ENCODE assay signal across 2 cellular contexts in the genomic region with DNA sequence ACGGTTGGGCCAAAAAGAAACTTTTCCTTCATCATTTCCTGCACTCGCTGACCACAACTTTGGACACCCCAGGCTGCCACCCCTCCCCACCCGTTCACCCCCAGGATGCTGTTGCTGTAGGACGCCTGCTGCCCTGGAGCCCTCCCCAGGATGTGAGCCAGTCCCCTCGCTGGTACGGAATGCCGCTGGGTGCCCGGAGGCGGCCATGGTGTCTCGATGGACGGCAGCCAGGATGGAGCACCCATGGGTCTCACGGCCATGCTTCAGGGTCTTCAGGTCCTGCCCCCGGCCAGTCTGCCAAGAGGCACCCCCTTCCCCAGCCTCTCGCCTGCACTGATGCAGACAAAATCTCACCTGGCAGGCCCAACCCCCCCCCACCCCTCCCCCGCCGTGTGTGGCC.
TF ChIP-seq lines count a peak whose summit lies in the region.

No MANE protein-coding gene starts in this region.

TF ChIP-seq in HCT116, 20 proteins besides CTCF, POLR2A, EP300 and RAD21:
- TF ChIP-seq FOSL1 (IDR thresholded peaks at IDR 0.05; ENCODE audit: low read depth) (no peak), CBX3 (IDR thresholded peaks at IDR 0.05; ENCODE audit: low read depth) (no peak), ELF1 (IDR thresholded peaks at IDR 0.05; ENCODE audit: borderline replicate concordance, low read depth) (no peak), EZH2phosphoT487 (IDR thresholded peaks at IDR 0.05; ENCODE audit: borderline replicate concordance) (no peak), EGR1 (IDR thresholded peaks at IDR 0.05; ENCODE audit: low read depth) (no peak), EZH2 (IDR thresholded peaks at IDR 0.05) (no peak), MAX (IDR thresholded peaks at IDR 0.05) (no peak), SRF (IDR thresholded peaks at IDR 0.05; ENCODE audit: low read depth) (no peak), SIN3A (IDR thresholded peaks at IDR 0.05; ENCODE audit: low read depth) (no peak), ATF3 (IDR thresholded peaks at IDR 0.05) (no peak), JUND (IDR thresholded peaks at IDR 0.05) (no peak)
- TF ChIP-seq, protein P1, sequence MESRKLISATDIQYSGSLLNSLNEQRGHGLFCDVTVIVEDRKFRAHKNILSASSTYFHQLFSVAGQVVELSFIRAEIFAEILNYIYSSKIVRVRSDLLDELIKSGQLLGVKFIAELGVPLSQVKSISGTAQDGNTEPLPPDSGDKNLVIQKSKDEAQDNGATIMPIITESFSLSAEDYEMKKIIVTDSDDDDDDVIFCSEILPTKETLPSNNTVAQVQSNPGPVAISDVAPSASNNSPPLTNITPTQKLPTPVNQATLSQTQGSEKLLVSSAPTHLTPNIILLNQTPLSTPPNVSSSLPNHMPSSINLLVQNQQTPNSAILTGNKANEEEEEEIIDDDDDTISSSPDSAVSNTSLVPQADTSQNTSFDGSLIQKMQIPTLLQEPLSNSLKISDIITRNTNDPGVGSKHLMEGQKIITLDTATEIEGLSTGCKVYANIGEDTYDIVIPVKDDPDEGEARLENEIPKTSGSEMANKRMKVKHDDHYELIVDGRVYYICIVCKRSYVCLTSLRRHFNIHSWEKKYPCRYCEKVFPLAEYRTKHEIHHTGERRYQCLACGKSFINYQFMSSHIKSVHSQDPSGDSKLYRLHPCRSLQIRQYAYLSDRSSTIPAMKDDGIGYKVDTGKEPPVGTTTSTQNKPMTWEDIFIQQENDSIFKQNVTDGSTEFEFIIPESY (IDR thresholded peaks at IDR 0.05; ENCODE audit: extremely low read depth, insufficient replicate concordance, low read length) = no peak

TF ChIP-seq in GM12878, 131 proteins besides CTCF, POLR2A, EP300 and RAD21:
- TF ChIP-seq HDGF (IDR thresholded peaks at IDR 0.05) = no peak
- no peak for TF ChIP-seq ATF7 (IDR thresholded peaks at IDR 0.05; ENCODE audit: low read depth)
- TF ChIP-seq SIX5 (IDR thresholded peaks at IDR 0.05; ENCODE audit: low read depth, low read length, severe bottlenecking) = no peak
- TF ChIP-seq POU2F2 (IDR thresholded peaks at IDR 0.05; ENCODE audit: borderline replicate concordance, low read depth, low read length) = no peak
- TF ChIP-seq BRCA1 (IDR thresholded peaks at IDR 0.05; ENCODE audit: low read depth, low read length) = no peak
- TF ChIP-seq, protein P2, sequence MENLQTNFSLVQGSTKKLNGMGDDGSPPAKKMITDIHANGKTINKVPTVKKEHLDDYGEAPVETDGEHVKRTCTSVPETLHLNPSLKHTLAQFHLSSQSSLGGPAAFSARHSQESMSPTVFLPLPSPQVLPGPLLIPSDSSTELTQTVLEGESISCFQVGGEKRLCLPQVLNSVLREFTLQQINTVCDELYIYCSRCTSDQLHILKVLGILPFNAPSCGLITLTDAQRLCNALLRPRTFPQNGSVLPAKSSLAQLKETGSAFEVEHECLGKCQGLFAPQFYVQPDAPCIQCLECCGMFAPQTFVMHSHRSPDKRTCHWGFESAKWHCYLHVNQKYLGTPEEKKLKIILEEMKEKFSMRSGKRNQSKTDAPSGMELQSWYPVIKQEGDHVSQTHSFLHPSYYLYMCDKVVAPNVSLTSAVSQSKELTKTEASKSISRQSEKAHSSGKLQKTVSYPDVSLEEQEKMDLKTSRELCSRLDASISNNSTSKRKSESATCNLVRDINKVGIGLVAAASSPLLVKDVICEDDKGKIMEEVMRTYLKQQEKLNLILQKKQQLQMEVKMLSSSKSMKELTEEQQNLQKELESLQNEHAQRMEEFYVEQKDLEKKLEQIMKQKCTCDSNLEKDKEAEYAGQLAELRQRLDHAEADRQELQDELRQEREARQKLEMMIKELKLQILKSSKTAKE (IDR thresholded peaks at IDR 0.05; ENCODE audit: low read depth, poor library complexity, severe bottlenecking) = no peak
